In the genomic region with DNA sequence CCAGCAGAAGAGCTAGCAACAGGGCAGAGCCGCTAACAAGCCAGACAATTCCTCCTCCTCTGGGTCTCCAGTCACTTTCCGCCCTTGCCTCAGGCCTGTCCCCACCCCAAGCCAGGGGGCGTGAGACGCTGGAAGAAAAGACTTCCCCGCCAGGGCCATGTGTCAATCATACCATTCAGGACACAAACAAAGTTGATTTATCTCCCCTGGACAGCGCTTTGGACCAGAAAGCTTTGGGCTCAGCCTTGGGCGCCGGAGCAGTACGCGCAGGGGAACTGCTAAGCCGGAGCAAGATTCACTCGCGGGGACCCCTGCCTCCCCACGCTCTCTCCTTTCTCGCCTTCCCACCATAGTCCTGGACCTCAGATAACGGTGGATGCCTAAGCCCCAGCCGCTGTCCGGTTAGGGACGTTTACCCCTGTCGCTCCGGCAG, we compare ENCODE assay signal across 8 cellular contexts. TPM values are rescaled to one million over a fixed set of nuclear protein-coding genes. Genes with fewer than 3 reads are reported as not detected.
DNase-seq lines count a peak whose midpoint lies in the region; ATAC-seq and TF ChIP-seq lines count a peak whose summit lies in the region.

No MANE protein-coding gene starts in this region.

- no peaks in the 10 kb centered on the region for H3K36me3 Mint-ChIP-seq in CD4-positive, alpha-beta T cell (ENCODE audit: low read depth)
- H3K36me3 Mint-ChIP-seq in glutamatergic neuron (ENCODE audit: unreplicated experiment) (no peaks in the 10 kb centered on the region), osteocyte (ENCODE audit: unreplicated experiment) (peaks cover 1% of the 10 kb centered on the region)

- peaks cover 15% of the 10 kb centered on the region for H3K4me1 Mint-ChIP-seq in CD4-positive, alpha-beta T cell (ENCODE audit: low read depth)
- H3K4me1 Mint-ChIP-seq in glutamatergic neuron (ENCODE audit: low read depth, unreplicated experiment) (peaks cover 8% of the 10 kb centered on the region), osteocyte (ENCODE audit: unreplicated experiment) (peaks cover 22% of the 10 kb centered on the region)

- CTCF ChIA-PET in CD4-positive, alpha-beta T cell (lab: Charles Lee), result interaction anchor here (1.5 kb wide), 1 partner anchor 76 kb away, joined by 11 read pairs; no protein-coding TSS in a partner anchor

- peaks cover 23% of the 10 kb centered on the region for H3K27me3 Mint-ChIP-seq in CD4-positive, alpha-beta T cell
- peaks cover 9% of the 10 kb centered on the region for H3K27me3 Mint-ChIP-seq in glutamatergic neuron (ENCODE audit: unreplicated experiment)
- H3K27me3 Mint-ChIP-seq in osteocyte (ENCODE audit: unreplicated experiment), result no peaks in the 10 kb centered on the region

- ATAC-seq in CD4-positive, alpha-beta T cell (ENCODE audit: poor library complexity), result peak; percentile 35

- DNase-seq in CD4-positive, alpha-beta T cell, result no peak
- DNase-seq in glutamatergic neuron, result peak; percentile 46
- peak; percentile 81 for DNase-seq in osteocyte (ENCODE audit: extremely low spot score, unreplicated experiment)
- no peak for DNase-seq in NCI-H2081 treated with DMSO at 0.1 percent for 48 hours (lab: John Stamatoyannopoulos, UW)
- DNase-seq in NK-92 (lab: John Stamatoyannopoulos, UW; ENCODE audit: unreplicated experiment), result no peak
- no peak for DNase-seq in NCI-H510A (lab: John Stamatoyannopoulos, UW)
- DNase-seq in NCI-H1694 (lab: John Stamatoyannopoulos, UW), result no peak

- TF ChIP-seq CTCF in CD4-positive, alpha-beta T cell (IDR thresholded peaks at IDR 0.05), result no peak
- TF ChIP-seq CTCF in VCaP (conservative IDR thresholded peaks at IDR 0.05), result no peak
- TF ChIP-seq CTCF in glutamatergic neuron (IDR thresholded peaks at IDR 0.05; ENCODE audit: partially characterized antibody, unreplicated experiment), result no peak
- TF ChIP-seq CTCF in osteocyte (IDR thresholded peaks at IDR 0.05), result no peak

- intact Hi-C loops in CD4-positive, alpha-beta T cell (cut with DNase I, micrococcal nuclease), result no loop called here

- H3K27me3 ChIP-seq in CD4-positive, alpha-beta T cell (ENCODE audit: control insufficient read depth, insufficient read depth, low read length), result peaks cover 20% of the 10 kb centered on the region

- peak overlapping the region; percentile 88 for H3K4me3 Mint-ChIP-seq in CD4-positive, alpha-beta T cell
- H3K4me3 Mint-ChIP-seq in glutamatergic neuron (ENCODE audit: unreplicated experiment) (peak overlapping the region; percentile 86), osteocyte (ENCODE audit: unreplicated experiment) (peak overlapping the region; percentile 80)

- peak overlapping the region; percentile 15 for H3K27ac Mint-ChIP-seq in CD4-positive, alpha-beta T cell
- H3K27ac Mint-ChIP-seq in glutamatergic neuron (ENCODE audit: unreplicated experiment) (peak overlapping the region; percentile 17), osteocyte (ENCODE audit: unreplicated experiment) (peak overlapping the region; percentile 68)

- POLR2A ChIA-PET in CD4-positive, alpha-beta T cell (lab: Charles Lee), result interaction anchor here (0.6 to 1.3 kb wide), 3 partner anchors 21 to 77 kb away, joined by 3 to 5 read pairs (median 3); no protein-coding TSS in a partner anchor

- H3K9me3 ChIP-seq in CD4-positive, alpha-beta T cell (ENCODE audit: control insufficient read depth, low read length), result no peaks in the 10 kb centered on the region

- no peaks in the 10 kb centered on the region for H3K9me3 Mint-ChIP-seq in CD4-positive, alpha-beta T cell
- peaks cover 2% of the 10 kb centered on the region for H3K9me3 Mint-ChIP-seq in glutamatergic neuron (ENCODE audit: unreplicated experiment)
- H3K9me3 Mint-ChIP-seq in osteocyte (ENCODE audit: unreplicated experiment), result no peaks in the 10 kb centered on the region

- H3K27ac ChIP-seq in CD4-positive, alpha-beta T cell (ENCODE audit: low read depth, low read length), result no peak overlapping the region
- peak overlapping the region; percentile 72 for H3K27ac ChIP-seq in VCaP

RNA-seq across cellular contexts. Expression of a gene that starts 0.5 kb away (rescaled TPM):
- total RNA-seq in CD4-positive, alpha-beta T cell, result under 1 TPM; 0.59 to 0.91 TPM
- total RNA-seq in glutamatergic neuron (ENCODE audit: unreplicated experiment), result not detected
- total RNA-seq in osteocyte, result 1.2 and 1.5 TPM in 2 replicates

RNA-seq across cellular contexts. Expression of a gene that starts 46.7 kb away (rescaled TPM):
- total RNA-seq in CD4-positive, alpha-beta T cell, result not detected
- total RNA-seq in glutamatergic neuron (ENCODE audit: unreplicated experiment), result not detected
- total RNA-seq in osteocyte, result not detected in 2 replicates

Comparison
In these comparisons a context has a peak if more than half of its experiments do, and no peak if none do; other contexts are left out.
1. DNase-seq: peak in glutamatergic neuron (single experiment) and osteocyte (single experiment); none in CD4-positive, alpha-beta T cell (0 of 10), NCI-H2081 treated with DMSO at 0.1 percent for 48 hours (single experiment), NK-92 (single experiment), NCI-H510A (single experiment) and NCI-H1694 (single experiment).
2. H3K27ac Mint-ChIP-seq: peak in every context shown above with its lines; median percentile 68 in osteocyte; 17 in glutamatergic neuron; 15 in CD4-positive, alpha-beta T cell.
3. Peak in every context shown above with its lines, with median percentiles within 50 percentile points of each other: H3K4me3 Mint-ChIP-seq.